In genomic region chr17:73338050-73338491, GRCh38 we compare ENCODE assay signal across 12 cellular contexts. TPM values are rescaled to one million over a fixed set of nuclear protein-coding genes. Genes with fewer than 3 reads are reported as not detected.
DNase-seq lines count a peak whose midpoint lies in the region; ATAC-seq and TF ChIP-seq lines count a peak whose summit lies in the region.
"Had no signal": no experiment of that assay in that cellular context is flagged by ENCODE, and none has a peak within 500 bp of the region (broad histone marks: within the 10 kb centered on the region; RNA-seq: fewer than 3 reads in every experiment).

No MANE protein-coding gene starts in this region.

- H3K27me3 ChIP-seq in right cardiac atrium (ENCODE audit: control insufficient read depth, insufficient read depth): no peaks in the 10 kb centered on the region

- intact Hi-C loops in right cardiac atrium (cut with DNase I): no loop called here

- ATAC-seq in right cardiac atrium (peak in 1 of 2 donors; percentile 8), GM18909 (IDR thresholded peaks at IDR 0.05; ENCODE audit: poor library complexity, unreplicated experiment) (no peak), GM21619 (IDR thresholded peaks at IDR 0.05; ENCODE audit: unreplicated experiment) (no peak)
- ATAC-seq: activated naive CD4-positive, alpha-beta T cell treated with anti-CD3 and anti-CD28 coated beads, Interleukin-2, amount 50 U/mL, for 72 hours had no signal

- POLR2A ChIA-PET in GM10248 (lab: Yijun Ruan, JAX): no interaction called here

- H3K9me3 ChIP-seq in right cardiac atrium (ENCODE audit: control insufficient read depth, low read length): no peaks in the 10 kb centered on the region

- H3K27ac ChIP-seq in right cardiac atrium (ENCODE audit: low read length) (peak overlapping the region; percentile 19), skin epidermis (peak overlapping the region in 11 of 21 experiments; percentile 24 to 81 (median 69))
- H3K27ac ChIP-seq: C4-2B had no signal

- TF ChIP-seq CTCF in GM10248 (IDR thresholded peaks at IDR 0.05; ENCODE audit: control extremely low read depth, extremely low read depth, low read depth, missing control alignments): no peak

- H3K4me3 ChIP-seq in right cardiac atrium (ENCODE audit: low read length) (no peak overlapping the region), skin epidermis (no peak overlapping the region)

- CTCF ChIA-PET in GM10248 (lab: Yijun Ruan, JAX): no interaction called here

- WGBS in right cardiac atrium: 63% methylated on average over 13 of the region's 13 CpGs

- DNase-seq in Daoy (ENCODE audit: low read depth) (peak; percentile 62), astrocyte of the hippocampus (ENCODE audit: low read depth, low spot score) (peak; percentile 74), right cardiac atrium (peak in 2 of 3 donors; percentile 56 to 73), GM10248 (ENCODE audit: extremely low spot score) (no peak), Kasumi-1 (lab: John Stamatoyannopoulos, UW) (no peak)
- DNase-seq: activated CD4-positive, alpha-beta memory T cell treated with anti-CD3 and anti-CD28 coated beads, Interleukin-2, amount 10 ng/mL, durations not matched to agents 7 days and 5 days; NCI-H1417 treated with DMSO at 0.1 percent for 48 hours had no signal

- H3K4me1 ChIP-seq in right cardiac atrium (ENCODE audit: control insufficient read depth, insufficient read depth, low read length): peaks cover 8% of the 10 kb centered on the region

RNA-seq across cellular contexts. Expression of gene CDC42EP4, which starts 26.3 kb away (rescaled TPM):
- 39.7 and 50.5 TPM in 2 replicates for total RNA-seq in Daoy (2014; rRNA removed; shearing (Covaris generic))
- 10 to 100 TPM; 28.1 to 47.1 (median 38.4) TPM for total RNA-seq in right cardiac atrium
- polyA plus RNA-seq in right cardiac atrium: 31.9 TPM

Comparison
In these comparisons a context has a peak if more than half of its experiments do, and no peak if none do; other contexts are left out.
1. DNase-seq: peak in Daoy (single experiment), astrocyte of the hippocampus (single experiment) and right cardiac atrium (2 of 3); none in GM10248 (single experiment) and Kasumi-1 (0 of 2).